In the genomic region with DNA sequence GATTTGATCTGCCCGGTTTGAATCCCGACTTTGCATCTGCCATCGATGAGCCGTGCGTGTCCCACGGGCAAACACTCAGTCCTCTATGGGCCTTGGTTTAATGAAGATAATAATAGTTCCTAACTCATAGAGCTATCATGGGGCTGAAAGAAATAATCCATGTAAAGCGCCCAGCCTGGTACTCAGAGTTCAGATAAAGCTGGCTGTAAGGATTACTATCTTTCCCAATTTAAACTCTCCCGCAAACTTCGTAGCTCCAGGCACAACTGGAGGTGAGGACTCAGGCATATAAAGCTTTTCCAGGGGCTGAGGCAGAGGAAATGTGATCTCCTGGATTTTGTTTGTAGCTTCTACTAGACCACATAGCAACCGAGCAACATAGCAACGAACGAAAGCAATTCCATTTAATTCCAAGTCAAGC, we compare ENCODE assay signal across 12 cellular contexts. TPM values are rescaled to one million over a fixed set of nuclear protein-coding genes. Genes with fewer than 3 reads are reported as not detected.
DNase-seq lines count a peak whose midpoint lies in the region; TF ChIP-seq lines count a peak whose summit lies in the region.
"Had no signal": no experiment of that assay in that cellular context is flagged by ENCODE, and none has a peak within 500 bp of the region (broad histone marks: within the 10 kb centered on the region; RNA-seq: fewer than 3 reads in every experiment).

No MANE protein-coding gene starts in this region.

- no peak overlapping the region for H3K27ac ChIP-seq in BLaER1 treated with 17β-estradiol and CSF1 and Interleukin-3, amounts not matched to agents 10 nM and 100 nM
- no peak overlapping the region for H3K27ac ChIP-seq in adrenal gland

- CTCF ChIA-PET in HEK293T (lab: Yijun Ruan, JAX), result interaction anchor here (0.8 to 3.5 kb wide), 9 partner anchors 9 to 204 kb away, joined by 3 to 51 read pairs (median 4); no protein-coding TSS in a partner anchor

- TF ChIP-seq CTCF in fibroblast of mammary gland (conservative IDR thresholded peaks at IDR 0.05; ENCODE audit: control insufficient read depth, insufficient read depth, low read depth, low read length) (no peak), nephron (IDR thresholded peaks at IDR 0.05; ENCODE audit: unreplicated experiment in 3 of 3) (no peak), osteocyte (IDR thresholded peaks at IDR 0.05) (no peak), adrenal gland (IDR thresholded peaks at IDR 0.05) (no peak)

- H3K4me2 ChIP-seq in BLaER1 treated with 17β-estradiol and CSF1 and Interleukin-3, amounts not matched to agents 10 nM and 100 nM, result peak overlapping the region; percentile 7 to 69 (median 34); a peak in 17 of 22 replicates

- intact Hi-C loops in adrenal gland (cut with DNase I), result loop anchor here in 1 of 2 donors (2.0 kb wide), 1 partner anchor 56 kb away; no protein-coding TSS in a partner anchor

- no peaks in the 10 kb centered on the region for H3K36me3 Mint-ChIP-seq in nephron (ENCODE audit: low read depth)
- no peaks in the 10 kb centered on the region for H3K36me3 Mint-ChIP-seq in osteocyte (ENCODE audit: unreplicated experiment)
- H3K36me3 Mint-ChIP-seq: activated naive CD4-positive, alpha-beta T cell treated with anti-CD3 and anti-CD28 coated beads, Interleukin-2, amount 50 U/mL, for 24 hours had no signal

- no peak overlapping the region for H3K4me3 ChIP-seq in BLaER1 treated with 17β-estradiol and CSF1 and Interleukin-3, amounts not matched to agents 10 nM and 100 nM
- H3K4me3 ChIP-seq in fibroblast of mammary gland (ENCODE audit: control insufficient read depth, low read depth, low read length) (no peak overlapping the region), adrenal gland (no peak overlapping the region)

- H3K27me3 Mint-ChIP-seq in nephron (ENCODE audit: low read depth) (peaks cover 4% of the 10 kb centered on the region), osteocyte (ENCODE audit: unreplicated experiment) (peaks cover 22% of the 10 kb centered on the region)
- H3K27me3 Mint-ChIP-seq: activated naive CD4-positive, alpha-beta T cell treated with anti-CD3 and anti-CD28 coated beads, Interleukin-2, amount 50 U/mL, for 24 hours had no signal

- WGBS in adrenal gland, 4 donors, result 83 to 90% (median 84%) methylated on average over 12 of the region's 12 CpGs

- H3K9me3 Mint-ChIP-seq in nephron, result peaks cover 2% of the 10 kb centered on the region
- H3K9me3 Mint-ChIP-seq in osteocyte (ENCODE audit: unreplicated experiment), result no peaks in the 10 kb centered on the region
- H3K9me3 Mint-ChIP-seq: activated naive CD4-positive, alpha-beta T cell treated with anti-CD3 and anti-CD28 coated beads, Interleukin-2, amount 50 U/mL, for 24 hours had no signal

- peak overlapping the region in 3 of 11 experiments; percentile 4 to 28 (median 25); a peak in 1 of 22 replicates for H3K9ac ChIP-seq in BLaER1 treated with 17β-estradiol and CSF1 and Interleukin-3, amounts not matched to agents 10 nM and 100 nM

- no peak for TF ChIP-seq POLR2A in adrenal gland (IDR thresholded peaks at IDR 0.05)

- H3K9me3 ChIP-seq in BLaER1 treated with 17β-estradiol and CSF1 and Interleukin-3, amounts not matched to agents 10 nM and 100 nM (replicated peaks in 1 of 11), result peaks cover 0 to 16% (median 10%) of the 10 kb centered on the region in 11 experiments; a peak in 15 of 22 replicates
- no peaks in the 10 kb centered on the region for H3K9me3 ChIP-seq in adrenal gland (replicated peaks in 1 of 3)

- no peaks in the 10 kb centered on the region for H3K27me3 ChIP-seq in BLaER1 treated with 17β-estradiol and CSF1 and Interleukin-3, amounts not matched to agents 10 nM and 100 nM
- peaks cover 3% of the 10 kb centered on the region for H3K27me3 ChIP-seq in adrenal gland

- H3K4me3 Mint-ChIP-seq in nephron (peak overlapping the region in 1 of 3 experiments; percentile 3), osteocyte (ENCODE audit: unreplicated experiment) (no peak overlapping the region)
- H3K4me3 Mint-ChIP-seq: activated naive CD4-positive, alpha-beta T cell treated with anti-CD3 and anti-CD28 coated beads, Interleukin-2, amount 50 U/mL, for 24 hours; T-helper 17 cell had no signal

- DNase-seq in M059J (ENCODE audit: low read depth), result peak; percentile 70
- DNase-seq in fibroblast of mammary gland (ENCODE audit: low read depth), result peak; percentile 19
- no peak for DNase-seq in osteocyte (ENCODE audit: extremely low spot score, unreplicated experiment)
- no peak for DNase-seq in HEK293T (ENCODE audit: extremely low spot score)
- no peak for DNase-seq in adrenal gland
- no peak for DNase-seq in OCI-M1 (lab: John Stamatoyannopoulos, UW)
- DNase-seq: substantia nigra, T-helper 17 cell had no signal

- H3K36me3 ChIP-seq in BLaER1 treated with 17β-estradiol and CSF1 and Interleukin-3, amounts not matched to agents 10 nM and 100 nM, result no peaks in the 10 kb centered on the region
- H3K36me3 ChIP-seq in adrenal gland (replicated peaks in 1 of 2), result no peaks in the 10 kb centered on the region

- POLR2A ChIA-PET in HEK293T (lab: Yijun Ruan, JAX), result interaction anchor here (0.9 to 2.3 kb wide), 3 partner anchors 56 to 70 kb away, joined by 4 to 7 read pairs (median 5); a partner anchor contains a TSS

- no peaks in the 10 kb centered on the region for H4K20me1 ChIP-seq in BLaER1 treated with 17β-estradiol and CSF1 and Interleukin-3, amounts not matched to agents 10 nM and 100 nM

- H3K4me1 Mint-ChIP-seq in nephron (peaks cover 24% of the 10 kb centered on the region), osteocyte (ENCODE audit: unreplicated experiment) (peaks cover 6% of the 10 kb centered on the region)

- H3K27ac Mint-ChIP-seq in nephron (peak overlapping the region; percentile 32 to 58 (median 37)), osteocyte (ENCODE audit: unreplicated experiment) (no peak overlapping the region)
- H3K27ac Mint-ChIP-seq: activated naive CD4-positive, alpha-beta T cell treated with anti-CD3 and anti-CD28 coated beads, Interleukin-2, amount 50 U/mL, for 24 hours; T-helper 17 cell had no signal

- peaks cover 0 to 27% (median 16%) of the 10 kb centered on the region in 10 experiments; a peak in 17 of 20 replicates for H3K4me1 ChIP-seq in BLaER1 treated with 17β-estradiol and CSF1 and Interleukin-3, amounts not matched to agents 10 nM and 100 nM
- H3K4me1 ChIP-seq in adrenal gland (replicated peaks in 1 of 2), result no peaks in the 10 kb centered on the region

TF ChIP-seq in HEK293T, 16 proteins besides CTCF, POLR2A, EP300 and RAD21:
- TF ChIP-seq CTBP1 (IDR thresholded peaks at IDR 0.05; ENCODE audit: borderline replicate concordance) (no peak), TARDBP (IDR thresholded peaks at IDR 0.05) (no peak), LEF1 (IDR thresholded peaks at IDR 0.05; ENCODE audit: borderline replicate concordance) (no peak), FOXK2 (IDR thresholded peaks at IDR 0.05) (no peak), FOXM1 (IDR thresholded peaks at IDR 0.05; ENCODE audit: borderline replicate concordance) (no peak), ELF4 (IDR thresholded peaks at IDR 0.05) (no peak), NFRKB (IDR thresholded peaks at IDR 0.05) (no peak), BHLHE40 (IDR thresholded peaks at IDR 0.05; ENCODE audit: borderline replicate concordance) (no peak), FOXA1 (IDR thresholded peaks at IDR 0.05) (no peak)
- TF ChIP-seq, protein P1, sequence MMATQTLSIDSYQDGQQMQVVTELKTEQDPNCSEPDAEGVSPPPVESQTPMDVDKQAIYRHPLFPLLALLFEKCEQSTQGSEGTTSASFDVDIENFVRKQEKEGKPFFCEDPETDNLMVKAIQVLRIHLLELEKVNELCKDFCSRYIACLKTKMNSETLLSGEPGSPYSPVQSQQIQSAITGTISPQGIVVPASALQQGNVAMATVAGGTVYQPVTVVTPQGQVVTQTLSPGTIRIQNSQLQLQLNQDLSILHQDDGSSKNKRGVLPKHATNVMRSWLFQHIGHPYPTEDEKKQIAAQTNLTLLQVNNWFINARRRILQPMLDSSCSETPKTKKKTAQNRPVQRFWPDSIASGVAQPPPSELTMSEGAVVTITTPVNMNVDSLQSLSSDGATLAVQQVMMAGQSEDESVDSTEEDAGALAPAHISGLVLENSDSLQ (IDR thresholded peaks at IDR 0.05), result no peak

RNA-seq across cellular contexts. Expression of a gene that starts 16.3 kb away (rescaled TPM):
- total RNA-seq in M059J (2014; rRNA removed; shearing (Covaris generic)), result not detected in 2 replicates
- total RNA-seq in osteocyte (not detected in 2 replicates), adrenal gland (under 1 TPM in 1 of 8 donors, not detected in 7; 0.56 TPM)
- polyA plus RNA-seq in adrenal gland, result under 1 TPM in 1 of 3 donors, not detected in 2; 0.08 TPM
- total RNA-seq: mammary epithelial cell had no signal
- polyA plus RNA-seq: mammary epithelial cell had no signal

RNA-seq across cellular contexts. Expression of a gene that starts 40.9 kb away (rescaled TPM):
- total RNA-seq in M059J (2014; rRNA removed; shearing (Covaris generic)), result not detected in 2 replicates
- total RNA-seq in osteocyte, result 1.7 and 2.8 TPM in 2 replicates
- under 1 TPM in 4 of 8 donors, not detected in 4; 0.11 to 0.67 (median 0.16) TPM for total RNA-seq in adrenal gland
- under 1 TPM in 2 of 3 donors, not detected in 1; 0.16 to 0.24 TPM for polyA plus RNA-seq in adrenal gland
- total RNA-seq: mammary epithelial cell, T-helper 17 cell had no signal
- polyA plus RNA-seq: mammary epithelial cell had no signal

Comparison
In these comparisons a context has a peak if more than half of its experiments do, and no peak if none do; other contexts are left out.
1. DNase-seq: peak in M059J (single experiment) and fibroblast of mammary gland (single experiment); none in osteocyte (single experiment), HEK293T (single experiment), adrenal gland (0 of 7) and OCI-M1 (single experiment).